Comparison of ENCODE assay signal across 14 cellular contexts in the genomic region with DNA sequence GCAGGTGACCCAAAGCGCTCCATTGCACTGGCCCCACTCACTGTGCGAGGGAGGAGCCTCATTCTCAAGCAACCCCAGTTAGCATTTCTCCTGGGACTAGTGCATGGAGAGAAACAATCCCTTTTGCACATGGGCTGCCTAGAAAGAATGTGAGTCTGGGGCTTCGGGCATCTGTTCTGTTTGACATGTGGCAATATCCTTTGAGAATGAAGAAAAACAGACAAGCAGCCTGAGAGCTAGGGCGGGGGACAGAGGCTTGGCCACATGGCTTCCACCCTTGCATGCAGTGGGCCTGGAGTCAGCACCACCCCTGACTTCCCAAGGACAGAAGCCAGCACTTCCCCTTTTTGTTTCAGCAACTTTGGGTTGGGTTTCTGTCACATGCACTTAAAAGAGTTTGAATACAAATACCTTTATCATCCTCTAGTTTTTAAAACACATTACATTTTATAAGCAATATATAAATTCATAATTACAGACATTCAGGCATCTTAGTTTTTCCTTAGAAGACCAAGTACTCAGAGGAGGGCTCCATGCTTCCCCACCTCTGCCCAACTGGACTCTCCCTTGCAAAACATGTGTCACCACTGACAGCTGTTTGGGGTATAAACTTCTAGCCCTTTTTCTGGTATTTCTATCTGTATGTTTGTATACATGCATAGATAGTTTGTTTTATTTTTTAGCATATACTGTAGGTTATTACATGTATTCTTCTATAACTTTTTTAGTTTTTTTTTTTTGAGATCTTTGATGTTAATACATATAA.
DNase-seq lines count a peak whose midpoint lies in the region; ATAC-seq, FAIRE-seq and TF ChIP-seq lines count a peak whose summit lies in the region.
"Had no signal": no experiment of that assay in that cellular context is flagged by ENCODE, and none has a peak within 500 bp of the region (broad histone marks: within the 10 kb centered on the region; RNA-seq: fewer than 3 reads in every experiment).

No MANE protein-coding gene starts in this region.

- peak; percentile 46 for ATAC-seq in HG02870 (IDR thresholded peaks at IDR 0.05; ENCODE audit: unreplicated experiment)
- peak; percentile 41 for ATAC-seq in lung (ENCODE audit: insufficient read depth, low FRiP score)
- no peak for ATAC-seq in HG02678 (IDR thresholded peaks at IDR 0.05; ENCODE audit: unreplicated experiment)
- ATAC-seq in esophagus mucosa, result no peak
- ATAC-seq: activated T-cell treated with anti-CD3 and anti-CD28 coated beads, Interleukin-2, amount 50 U/mL, for 4 hours had no signal

- DNase-seq in ELF-1 (ENCODE audit: low read depth, low spot score) (peak; percentile 73), OCI-M1 (lab: John Stamatoyannopoulos, UW) (peak; percentile 89), lung (ENCODE audit: low spot score) (peak; percentile 36), GM19239 (ENCODE audit: insufficient read length, low spot score) (no peak)
- DNase-seq in stimulated activated CD4-positive, alpha-beta T cell treated with anti-CD3 and anti-CD28 coated beads, Interleukin-4, amount 100 ng/mL, for 24 hours, result no peak
- DNase-seq: activated T-cell treated with anti-CD3 and anti-CD28 coated beads, Interleukin-2, amount 50 U/mL, for 4 hours; CD4-positive, alpha-beta memory T cell; central memory CD4-positive, alpha-beta T cell; NCI-H1105 treated with DMSO at 0.1 percent for 48 hours; stimulated activated CD4-positive, alpha-beta T cell treated with anti-CD3 and anti-CD28 coated beads, Interleukin-15, amount 100 ng/mL, for 24 hours had no signal

- H3K4me1 ChIP-seq in lung (ENCODE audit: control insufficient read depth in 2 of 2, insufficient read depth in 2 of 2, low read length in 2 of 2), result peaks cover 2 to 8% of the 10 kb centered on the region in 2 donors
- H3K4me1 ChIP-seq: suprapubic skin had no signal

- H3K27me3 ChIP-seq in lung (ENCODE audit: control insufficient read depth, insufficient read depth), result no peaks in the 10 kb centered on the region
- H3K27me3 ChIP-seq: suprapubic skin had no signal

- peaks cover 0 to 6% of the 10 kb centered on the region in 2 donors for H3K9me3 ChIP-seq in lung (ENCODE audit: control insufficient read depth in 2 of 2, insufficient read depth in 1 of 2, low read length in 1 of 2)
- H3K9me3 ChIP-seq: suprapubic skin had no signal

- no peak for FAIRE-seq in GM19239 (lab: Jason Lieb, UNC)

- 31 to 63% methylated on average over 4 of the region's 4 CpGs for WGBS in lung, 2 donors

- H3K4me3 ChIP-seq in lung, result no peak overlapping the region
- H3K4me3 ChIP-seq: suprapubic skin had no signal

- TF ChIP-seq CTCF in lung (IDR thresholded peaks at IDR 0.05; ENCODE audit: control extremely low read depth, extremely low read depth), result no peak

- no peaks in the 10 kb centered on the region for H3K36me3 ChIP-seq in lung (ENCODE audit: control insufficient read depth in 2 of 2, insufficient read depth in 2 of 2, low read length in 2 of 2)
- H3K36me3 ChIP-seq: suprapubic skin had no signal

- peak overlapping the region in 1 of 2 donors; percentile 5 for H3K27ac ChIP-seq in lung (ENCODE audit: low read depth in 1 of 2, low read length in 1 of 2)
- H3K27ac ChIP-seq: suprapubic skin had no signal

Comparison
In these comparisons a context has a peak if more than half of its experiments do, and no peak if none do; other contexts are left out.
1. DNase-seq: peak in ELF-1 (single experiment), OCI-M1 (single experiment) and lung (single experiment); none in stimulated activated CD4-positive, alpha-beta T cell treated with anti-CD3 and anti-CD28 coated beads, Interleukin-4, amount 100 ng/mL, for 24 hours (single experiment) and GM19239 (single experiment).
2. ATAC-seq: peak in HG02870 (single experiment) and lung (single experiment); none in HG02678 (single experiment) and esophagus mucosa (single experiment).